In genomic region chr1:27632387-27633297, GRCh38 we compare ENCODE assay signal across 1 cellular context.
TF ChIP-seq lines count a peak whose summit lies in the region.

No MANE protein-coding gene starts in this region.

TF ChIP-seq in H1, 55 proteins besides CTCF, POLR2A, EP300 and RAD21:
- TF ChIP-seq CREB1 (IDR thresholded peaks at IDR 0.05) (no peak), FOSL1 (IDR thresholded peaks at IDR 0.05; ENCODE audit: insufficient read depth, low read depth, low read length) (no peak), SP4 (IDR thresholded peaks at IDR 0.05; ENCODE audit: low read length) (no peak), ATF3 (IDR thresholded peaks at IDR 0.05; ENCODE audit: insufficient read depth, low read depth, low read length) (no peak), RBBP5 (IDR thresholded peaks at IDR 0.05; ENCODE audit: borderline replicate concordance, low read depth, low read length) (no peak), KDM1A (IDR thresholded peaks at IDR 0.05; ENCODE audit: borderline replicate concordance, low read length) (peak; percentile 53; the same call in 1 of the 2 replicates)
